8 cellular contexts compared by ENCODE assay signal in genomic region chr5:132225165-132226032, GRCh38. TPM values are rescaled to one million over a fixed set of nuclear protein-coding genes. Genes with fewer than 3 reads are reported as not detected.
DNase-seq lines count a peak whose midpoint lies in the region; ATAC-seq and TF ChIP-seq lines count a peak whose summit lies in the region.

No MANE protein-coding gene starts in this region.

- H3K4me1 ChIP-seq in Caco-2: peaks cover 5% of the 10 kb centered on the region; the same call in 1 of the 2 replicates

- H3K4me1 Mint-ChIP-seq in Caco-2 (ENCODE audit: low read depth, unreplicated experiment): peaks cover 5% of the 10 kb centered on the region
- peaks cover 49% of the 10 kb centered on the region for H3K4me1 Mint-ChIP-seq in activated T-helper 1 cell treated with anti-CD3 and anti-CD28 coated beads, Interleukin-12 subunit alpha, Interleukin-12 subunit beta, Interleukin-2, Interleukin-4 antibody, amounts not matched to agents 30 ng/mL and 10 ng/mL and 1 ng/mL, durations not matched to agents 14 hours and 24 hours and 36 hours (ENCODE audit: low read depth)
- H3K4me1 Mint-ChIP-seq in glutamatergic neuron (ENCODE audit: low read depth, unreplicated experiment): peaks cover 6% of the 10 kb centered on the region
- peaks cover 10% of the 10 kb centered on the region for H3K4me1 Mint-ChIP-seq in progenitor cell of endocrine pancreas (ENCODE audit: low read depth)

- CTCF ChIA-PET in Caco-2 (lab: Charles Lee): interaction anchor here (1.1 kb wide), 1 partner anchor 68 kb away, joined by 3 read pairs; no protein-coding TSS in a partner anchor

- H3K36me3 ChIP-seq in Caco-2 (ENCODE audit: control insufficient read depth, insufficient read depth, low read length): no peaks in the 10 kb centered on the region

- POLR2A ChIA-PET in Caco-2 (lab: Charles Lee): no interaction called here

- no TSS peak for BruUV-seq in Caco-2 (replicated peaks; lab: Mats Ljungman, UMichigan)

- TF ChIP-seq CTCF in Caco-2 (IDR thresholded peaks at IDR 0.05; ENCODE audit: insufficient read depth in 1 of 2, low read depth in 1 of 2, low read length in 1 of 2, severe bottlenecking in 1 of 2, unreplicated experiment in 1 of 2) (no peak), glutamatergic neuron (IDR thresholded peaks at IDR 0.05; ENCODE audit: partially characterized antibody, unreplicated experiment) (no peak), progenitor cell of endocrine pancreas (IDR thresholded peaks at IDR 0.05; ENCODE audit: unreplicated experiment) (no peak)

- H3K36me3 Mint-ChIP-seq in Caco-2 (ENCODE audit: insufficient read depth, unreplicated experiment): no peaks in the 10 kb centered on the region
- H3K36me3 Mint-ChIP-seq in activated T-helper 1 cell treated with anti-CD3 and anti-CD28 coated beads, Interleukin-12 subunit alpha, Interleukin-12 subunit beta, Interleukin-2, Interleukin-4 antibody, amounts not matched to agents 30 ng/mL and 10 ng/mL and 1 ng/mL, durations not matched to agents 14 hours and 24 hours and 36 hours (ENCODE audit: low read depth): peaks cover 36% of the 10 kb centered on the region
- no peaks in the 10 kb centered on the region for H3K36me3 Mint-ChIP-seq in glutamatergic neuron (ENCODE audit: unreplicated experiment)
- H3K36me3 Mint-ChIP-seq in progenitor cell of endocrine pancreas (ENCODE audit: insufficient read depth): no peaks in the 10 kb centered on the region

- no peak overlapping the region for H3K27ac Mint-ChIP-seq in Caco-2 (ENCODE audit: unreplicated experiment)
- peak overlapping the region; percentile 37 for H3K27ac Mint-ChIP-seq in activated T-helper 1 cell treated with anti-CD3 and anti-CD28 coated beads, Interleukin-12 subunit alpha, Interleukin-12 subunit beta, Interleukin-2, Interleukin-4 antibody, amounts not matched to agents 30 ng/mL and 10 ng/mL and 1 ng/mL, durations not matched to agents 14 hours and 24 hours and 36 hours
- H3K27ac Mint-ChIP-seq in glutamatergic neuron (ENCODE audit: unreplicated experiment): no peak overlapping the region
- no peak overlapping the region for H3K27ac Mint-ChIP-seq in progenitor cell of endocrine pancreas

- H3K9me3 Mint-ChIP-seq in Caco-2 (ENCODE audit: unreplicated experiment) (no peaks in the 10 kb centered on the region), glutamatergic neuron (ENCODE audit: unreplicated experiment) (peaks cover 1% of the 10 kb centered on the region), progenitor cell of endocrine pancreas (ENCODE audit: low read depth) (no peaks in the 10 kb centered on the region)
- no peaks in the 10 kb centered on the region for H3K9me3 Mint-ChIP-seq in activated T-helper 1 cell treated with anti-CD3 and anti-CD28 coated beads, Interleukin-12 subunit alpha, Interleukin-12 subunit beta, Interleukin-2, Interleukin-4 antibody, amounts not matched to agents 30 ng/mL and 10 ng/mL and 1 ng/mL, durations not matched to agents 14 hours and 24 hours and 36 hours

- H3K4me3 ChIP-seq in Caco-2 (ENCODE audit: low read depth, low read length): no peak overlapping the region

- no peaks in the 10 kb centered on the region; the same call in 1 of the 2 replicates for H3K9me3 ChIP-seq in Caco-2

- intact Hi-C loops in Caco-2 (cut with micrococcal nuclease; ENCODE audit: unreplicated experiment): loop anchor here (2.0 to 5.0 kb wide), 2 partner anchors 53 to 142 kb away; partner anchors contain the start of gene SLC22A5
- intact Hi-C loops in activated T-helper 1 cell treated with anti-CD3 and anti-CD28 coated beads, Interleukin-12 subunit alpha, Interleukin-12 subunit beta, Interleukin-2, Interleukin-4 antibody, amounts not matched to agents 30 ng/mL and 10 ng/mL and 1 ng/mL, durations not matched to agents 14 hours and 24 hours and 36 hours (cut with micrococcal nuclease): loop anchor here (2.0 to 5.0 kb wide), 3 partner anchors 48 to 642 kb away; partner anchors contain the start of genes GDF9 and UQCRQ

- no peaks in the 10 kb centered on the region for H3K27me3 ChIP-seq in Caco-2 (replicated peaks; ENCODE audit: control insufficient read depth, insufficient read depth, low read length)

- H3K4me3 Mint-ChIP-seq in Caco-2 (ENCODE audit: unreplicated experiment) (peak overlapping the region; percentile 16), glutamatergic neuron (ENCODE audit: unreplicated experiment) (peak overlapping the region; percentile 39), progenitor cell of endocrine pancreas (ENCODE audit: low read depth) (no peak overlapping the region)
- peak overlapping the region; percentile 78 for H3K4me3 Mint-ChIP-seq in activated T-helper 1 cell treated with anti-CD3 and anti-CD28 coated beads, Interleukin-12 subunit alpha, Interleukin-12 subunit beta, Interleukin-2, Interleukin-4 antibody, amounts not matched to agents 30 ng/mL and 10 ng/mL and 1 ng/mL, durations not matched to agents 14 hours and 24 hours and 36 hours

- DNase-seq in Caco-2 (peak in 1 of 2 experiments; percentile 16), NCI-H187 treated with DMSO at 0.1 percent for 48 hours (lab: John Stamatoyannopoulos, UW) (peak; percentile 19), glutamatergic neuron (no peak), renal cortical epithelial cell (ENCODE audit: low read depth) (peak; percentile 33), NCI-H146 treated with DMSO at 0.1 percent for 48 hours (lab: John Stamatoyannopoulos, UW; ENCODE audit: unreplicated experiment) (no peak), progenitor cell of endocrine pancreas (ENCODE audit: low spot score, unreplicated experiment) (no peak)
- no peak for DNase-seq in activated T-helper 1 cell treated with anti-CD3 and anti-CD28 coated beads, Interleukin-12 subunit alpha, Interleukin-12 subunit beta, Interleukin-2, Interleukin-4 antibody, amounts not matched to agents 30 ng/mL and 10 ng/mL and 1 ng/mL, durations not matched to agents 14 hours and 24 hours and 36 hours (ENCODE audit: low spot score)

- no peak for ATAC-seq in GM21576 (IDR thresholded peaks at IDR 0.05; ENCODE audit: unreplicated experiment)

- H3K27me3 Mint-ChIP-seq in Caco-2 (ENCODE audit: insufficient read depth, unreplicated experiment) (no peaks in the 10 kb centered on the region), glutamatergic neuron (ENCODE audit: unreplicated experiment) (peaks cover 4% of the 10 kb centered on the region), progenitor cell of endocrine pancreas (peaks cover 36% of the 10 kb centered on the region)
- H3K27me3 Mint-ChIP-seq in activated T-helper 1 cell treated with anti-CD3 and anti-CD28 coated beads, Interleukin-12 subunit alpha, Interleukin-12 subunit beta, Interleukin-2, Interleukin-4 antibody, amounts not matched to agents 30 ng/mL and 10 ng/mL and 1 ng/mL, durations not matched to agents 14 hours and 24 hours and 36 hours (ENCODE audit: insufficient read depth): peaks cover 14% of the 10 kb centered on the region

RNA-seq across cellular contexts. Expression of gene P4HA2, which starts 2.3 kb away (rescaled TPM):
- total RNA-seq in Caco-2 (2022) (41.0 and 42.3 TPM in 2 replicates), glutamatergic neuron (ENCODE audit: unreplicated experiment) (26.6 TPM), renal cortical epithelial cell (142 and 441 TPM in 2 replicates), progenitor cell of endocrine pancreas (18.5 and 23.8 TPM in 2 replicates)
- total RNA-seq in activated T-helper 1 cell treated with anti-CD3 and anti-CD28 coated beads, Interleukin-12 subunit alpha, Interleukin-12 subunit beta, Interleukin-2, Interleukin-4 antibody, amounts not matched to agents 30 ng/mL and 10 ng/mL and 1 ng/mL, durations not matched to agents 14 hours and 24 hours and 36 hours: 48.7 and 49.4 TPM in 2 replicates

RNA-seq across cellular contexts. Expression of gene PDLIM4, which starts 32.1 kb away (rescaled TPM):
- total RNA-seq in Caco-2 (2022) (not detected in 2 replicates), glutamatergic neuron (ENCODE audit: unreplicated experiment) (81.6 TPM), renal cortical epithelial cell (92.0 and 249 TPM in 2 replicates), progenitor cell of endocrine pancreas (14.3 and 14.7 TPM in 2 replicates)
- total RNA-seq in activated T-helper 1 cell treated with anti-CD3 and anti-CD28 coated beads, Interleukin-12 subunit alpha, Interleukin-12 subunit beta, Interleukin-2, Interleukin-4 antibody, amounts not matched to agents 30 ng/mL and 10 ng/mL and 1 ng/mL, durations not matched to agents 14 hours and 24 hours and 36 hours: 1.4 and 2.0 TPM in 2 replicates

Comparison
In these comparisons a context has a peak if more than half of its experiments do, and no peak if none do; other contexts are left out.
1. DNase-seq: peak in NCI-H187 treated with DMSO at 0.1 percent for 48 hours (single experiment) and renal cortical epithelial cell (single experiment); none in activated T-helper 1 cell treated with anti-CD3 and anti-CD28 coated beads, Interleukin-12 subunit alpha, Interleukin-12 subunit beta, Interleukin-2, Interleukin-4 antibody, amounts not matched to agents 30 ng/mL and 10 ng/mL and 1 ng/mL, durations not matched to agents 14 hours and 24 hours and 36 hours (single experiment), glutamatergic neuron (single experiment), NCI-H146 treated with DMSO at 0.1 percent for 48 hours (single experiment) and progenitor cell of endocrine pancreas (single experiment).